In genomic region chr21:31038376-31038775, GRCh38 we compare ENCODE assay signal across 43 cellular contexts. TPM values are rescaled to one million over a fixed set of nuclear protein-coding genes. Genes with fewer than 3 reads are reported as not detected.
"Had no signal": no experiment of that assay in that cellular context is flagged by ENCODE, and none has a peak within 500 bp of the region (broad histone marks: within the 10 kb centered on the region; RNA-seq: fewer than 3 reads in every experiment).

TSS of gene KRTAP19-8 (minus strand) at chr21:31038476. CDS start at chr21:31038443, 33 bp downstream.

- H3K36me3 ChIP-seq: adrenal gland, ascending aorta, brain microvascular endothelial cell, breast epithelium, cardiac muscle cell had no signal

- H3K36me3 Mint-ChIP-seq: activated naive CD4-positive, alpha-beta T cell treated with anti-CD3 and anti-CD28 coated beads, Interleukin-2, amount 10 ng/mL, durations not matched to agents 7 days and 5 days; activated naive CD4-positive, alpha-beta T cell treated with anti-CD3 and anti-CD28 coated beads, Interleukin-2, amount 50 U/mL, for 24 hours; activated naive CD4-positive, alpha-beta T cell treated with anti-CD3 and anti-CD28 coated beads, Interleukin-2, amount 50 U/mL, for 72 hours; activated naive CD8-positive, alpha-beta T cell; activated naive CD8-positive, alpha-beta T cell treated with anti-CD3 and anti-CD28 coated beads for 36 hours; activated naive CD8-positive, alpha-beta T cell treated with anti-CD3 and anti-CD28 coated beads, Interleukin-2, amount 10 ng/mL, durations not matched to agents 7 days and 5 days; brain had no signal

- H3K9me3 Mint-ChIP-seq: activated naive CD4-positive, alpha-beta T cell treated with anti-CD3 and anti-CD28 coated beads, Interleukin-2, amount 10 ng/mL, durations not matched to agents 7 days and 5 days; activated naive CD8-positive, alpha-beta T cell treated with anti-CD3 and anti-CD28 coated beads, Interleukin-2, amount 10 ng/mL, durations not matched to agents 7 days and 5 days; activated T-cell treated with anti-CD3 and anti-CD28 coated beads, Interleukin-2, amount 50 U/mL, for 24 hours; activated T-cell treated with anti-CD3 and anti-CD28 coated beads, Interleukin-2, amount 50 U/mL, for 4 hours; activated T-helper 1 cell treated with anti-CD3 and anti-CD28 coated beads, Interleukin-12 subunit alpha, Interleukin-12 subunit beta, Interleukin-2, Interleukin-4 antibody, amounts not matched to agents 30 ng/mL and 10 ng/mL and 1 ng/mL, durations not matched to agents 14 hours and 24 hours and 36 hours; activated T-helper 17 cell treated with anti-CD3 and anti-CD28 coated beads, Interleukin-2, amount 50 U/mL, for 72 hours; brain had no signal

- H3K4me3 ChIP-seq: adrenal gland, ascending aorta, body of pancreas, breast epithelium, cardiac muscle cell had no signal

- H3K27me3 ChIP-seq: adrenal gland, ascending aorta, body of pancreas, brain microvascular endothelial cell, breast epithelium, cardiac muscle cell had no signal

- H3K4me1 ChIP-seq: adrenal gland, ascending aorta, body of pancreas, breast epithelium had no signal

- ATAC-seq: activated naive CD4-positive, alpha-beta T cell treated with anti-CD3 and anti-CD28 coated beads, Interleukin-2, amount 50 U/mL, for 72 hours; activated naive CD8-positive, alpha-beta T cell treated with anti-CD3 and anti-CD28 coated beads, Interleukin-2, amount 50 U/mL, for 24 hours; activated T-cell treated with anti-CD3 and anti-CD28 coated beads, Interleukin-2, amount 50 U/mL, for 4 hours; activated T-cell treated with anti-CD3 and anti-CD28 coated beads, Interleukin-2, amount 50 U/mL, for 72 hours; activated T-helper 17 cell treated with anti-CD3 and anti-CD28 coated beads, Interleukin-2, amount 50 U/mL, for 72 hours; body of pancreas had no signal

- H3K4me1 Mint-ChIP-seq: activated naive CD4-positive, alpha-beta T cell treated with anti-CD3 and anti-CD28 coated beads, Interleukin-2, amount 10 ng/mL, durations not matched to agents 7 days and 5 days; activated naive CD4-positive, alpha-beta T cell treated with anti-CD3 and anti-CD28 coated beads, Interleukin-2, amount 50 U/mL, for 24 hours; activated naive CD8-positive, alpha-beta T cell treated with anti-CD3 and anti-CD28 coated beads for 36 hours; activated naive CD8-positive, alpha-beta T cell treated with anti-CD3 and anti-CD28 coated beads, Interleukin-2, amount 10 ng/mL, durations not matched to agents 7 days and 5 days; activated naive CD8-positive, alpha-beta T cell treated with anti-CD3 and anti-CD28 coated beads, Interleukin-2, amount 50 U/mL, for 24 hours; activated T-helper 17 cell treated with anti-CD3 and anti-CD28 coated beads, Interleukin-2, amount 50 U/mL, for 72 hours; brain; central memory CD8-positive, alpha-beta T cell had no signal

- H3K27ac ChIP-seq: adrenal gland, ascending aorta, body of pancreas, brain microvascular endothelial cell, breast epithelium, cardiac muscle cell had no signal

- DNase-seq: activated effector memory CD4-positive, alpha-beta T cell treated with anti-CD3 and anti-CD28 coated beads, Interleukin-2, amount 50 U/mL, for 16 hours; activated effector memory CD4-positive, alpha-beta T cell treated with Interleukin-2 at 50 U/mL for 16 hours; activated gamma-delta T cell; activated gamma-delta T cell treated with Interleukin-2 at 50 U/mL for 16 hours; activated naive CD4-positive, alpha-beta T cell; activated naive CD4-positive, alpha-beta T cell treated with anti-CD3 and anti-CD28 coated beads for 36 hours; activated naive CD4-positive, alpha-beta T cell treated with anti-CD3 and anti-CD28 coated beads, Interleukin-2, amount 10 ng/mL, durations not matched to agents 7 days and 5 days; activated naive CD4-positive, alpha-beta T cell treated with anti-CD3 and anti-CD28 coated beads, Interleukin-2, amount 50 U/mL, for 16 hours; activated naive CD4-positive, alpha-beta T cell treated with Interleukin-2 at 50 U/mL for 16 hours; activated naive CD8-positive, alpha-beta T cell treated with anti-CD3 and anti-CD28 coated beads for 36 hours; activated naive CD8-positive, alpha-beta T cell treated with anti-CD3 and anti-CD28 coated beads, Interleukin-2, amount 10 ng/mL, durations not matched to agents 7 days and 5 days; activated naive CD8-positive, alpha-beta T cell treated with anti-CD3 and anti-CD28 coated beads, Interleukin-2, amount 50 U/mL, for 24 hours; activated T-cell treated with anti-CD3 and anti-CD28 coated beads, Interleukin-2, amount 50 U/mL, for 24 hours; activated T-cell treated with anti-CD3 and anti-CD28 coated beads, Interleukin-2, amount 50 U/mL, for 4 hours; activated T-cell treated with anti-CD3 and anti-CD28 coated beads, Interleukin-2, amount 50 U/mL, for 48 hours; activated T-cell treated with anti-CD3 and anti-CD28 coated beads, Interleukin-2, amount 50 U/mL, for 72 hours; adrenal gland; amniotic stem cell; amygdala; anterior cingulate cortex; aorta; body of pancreas; brain microvascular endothelial cell; caudate nucleus; central memory CD4-positive, alpha-beta T cell; cerebellar nuclear complex had no signal

- H3K9me3 ChIP-seq: adrenal gland, ascending aorta, body of pancreas had no signal

- H3K27ac Mint-ChIP-seq: activated naive CD4-positive, alpha-beta T cell treated with anti-CD3 and anti-CD28 coated beads for 36 hours; activated naive CD4-positive, alpha-beta T cell treated with anti-CD3 and anti-CD28 coated beads, Interleukin-2, amount 10 ng/mL, durations not matched to agents 7 days and 5 days; activated naive CD4-positive, alpha-beta T cell treated with anti-CD3 and anti-CD28 coated beads, Interleukin-2, amount 50 U/mL, for 24 hours; activated naive CD4-positive, alpha-beta T cell treated with anti-CD3 and anti-CD28 coated beads, Interleukin-2, amount 50 U/mL, for 72 hours; activated naive CD8-positive, alpha-beta T cell; activated naive CD8-positive, alpha-beta T cell treated with anti-CD3 and anti-CD28 coated beads for 36 hours; activated naive CD8-positive, alpha-beta T cell treated with anti-CD3 and anti-CD28 coated beads, Interleukin-2, amount 10 ng/mL, durations not matched to agents 7 days and 5 days; activated naive CD8-positive, alpha-beta T cell treated with anti-CD3 and anti-CD28 coated beads, Interleukin-2, amount 50 U/mL, for 24 hours; activated T-cell treated with anti-CD3 and anti-CD28 coated beads, Interleukin-2, amount 50 U/mL, for 24 hours; activated T-cell treated with anti-CD3 and anti-CD28 coated beads, Interleukin-2, amount 50 U/mL, for 72 hours; activated T-helper 1 cell treated with anti-CD3 and anti-CD28 coated beads, Interleukin-12 subunit alpha, Interleukin-12 subunit beta, Interleukin-2, Interleukin-4 antibody, amounts not matched to agents 30 ng/mL and 10 ng/mL and 1 ng/mL, durations not matched to agents 14 hours and 24 hours and 36 hours; activated T-helper 17 cell treated with anti-CD3 and anti-CD28 coated beads, Interleukin-2, amount 50 U/mL, for 72 hours; activated T-helper 2 cell treated with anti-CD3 and anti-CD28 coated beads, Interferon-gamma antibody, Interleukin-2, Interleukin-4, amounts not matched to agents 10 μg/mL and 5 μg/mL and 100 μg/mL, durations not matched to agents 14 hours and 24 hours and 36 hours; brain had no signal

- H3K4me3 Mint-ChIP-seq: activated naive CD4-positive, alpha-beta T cell treated with anti-CD3 and anti-CD28 coated beads for 36 hours; activated naive CD4-positive, alpha-beta T cell treated with anti-CD3 and anti-CD28 coated beads, Interleukin-2, amount 10 ng/mL, durations not matched to agents 7 days and 5 days; activated naive CD4-positive, alpha-beta T cell treated with anti-CD3 and anti-CD28 coated beads, Interleukin-2, amount 50 U/mL, for 24 hours; activated naive CD8-positive, alpha-beta T cell; activated naive CD8-positive, alpha-beta T cell treated with anti-CD3 and anti-CD28 coated beads for 36 hours; activated naive CD8-positive, alpha-beta T cell treated with anti-CD3 and anti-CD28 coated beads, Interleukin-2, amount 10 ng/mL, durations not matched to agents 7 days and 5 days; activated naive CD8-positive, alpha-beta T cell treated with anti-CD3 and anti-CD28 coated beads, Interleukin-2, amount 50 U/mL, for 24 hours; activated T-cell treated with anti-CD3 and anti-CD28 coated beads, Interleukin-2, amount 50 U/mL, for 24 hours; activated T-cell treated with anti-CD3 and anti-CD28 coated beads, Interleukin-2, amount 50 U/mL, for 4 hours; activated T-cell treated with anti-CD3 and anti-CD28 coated beads, Interleukin-2, amount 50 U/mL, for 72 hours; activated T-helper 1 cell treated with anti-CD3 and anti-CD28 coated beads, Interleukin-12 subunit alpha, Interleukin-12 subunit beta, Interleukin-2, Interleukin-4 antibody, amounts not matched to agents 30 ng/mL and 10 ng/mL and 1 ng/mL, durations not matched to agents 14 hours and 24 hours and 36 hours; activated T-helper 17 cell treated with anti-CD3 and anti-CD28 coated beads, Interleukin-2, amount 50 U/mL, for 72 hours; brain; central memory CD8-positive, alpha-beta T cell had no signal

RNA-seq across cellular contexts. Expression of gene KRTAP19-8, which starts in this region (rescaled TPM):
- total RNA-seq: activated naive CD4-positive, alpha-beta T cell treated with anti-CD3 and anti-CD28 coated beads for 36 hours; activated naive CD4-positive, alpha-beta T cell treated with anti-CD3 and anti-CD28 coated beads, Interleukin-2, amount 50 U/mL, for 72 hours; activated naive CD8-positive, alpha-beta T cell treated with anti-CD3 and anti-CD28 coated beads for 36 hours; activated naive CD8-positive, alpha-beta T cell treated with anti-CD3 and anti-CD28 coated beads, Interleukin-2, amount 10 ng/mL, durations not matched to agents 7 days and 5 days; activated T-cell treated with anti-CD3 and anti-CD28 coated beads, Interleukin-2, amount 50 U/mL, for 4 hours; activated T-cell treated with anti-CD3 and anti-CD28 coated beads, Interleukin-2, amount 50 U/mL, for 72 hours; activated T-helper 1 cell treated with anti-CD3 and anti-CD28 coated beads, Interleukin-12 subunit alpha, Interleukin-12 subunit beta, Interleukin-2, Interleukin-4 antibody, amounts not matched to agents 30 ng/mL and 10 ng/mL and 1 ng/mL, durations not matched to agents 14 hours and 24 hours and 36 hours; activated T-helper 17 cell treated with anti-CD3 and anti-CD28 coated beads, Interleukin-2, amount 50 U/mL, for 72 hours; activated T-helper 2 cell treated with anti-CD3 and anti-CD28 coated beads, Interferon-gamma antibody, Interleukin-2, Interleukin-4, amounts not matched to agents 10 μg/mL and 5 μg/mL and 100 μg/mL, durations not matched to agents 14 hours and 24 hours and 36 hours; adrenal gland; aorta; ascending aorta; astrocyte; body of pancreas; breast epithelium; bronchial epithelial cell; cardiac muscle cell; cardiac septum; cerebellum; chondrocyte had no signal
- polyA plus RNA-seq: adipose tissue, adrenal gland, aorta, cardiac muscle cell had no signal
